28 cellular contexts compared by ENCODE assay signal in genomic region chr15:51783967-51784366, GRCh38.
"Had no signal": no experiment of that assay in that cellular context is flagged by ENCODE, and none has a peak within 500 bp of the region (broad histone marks: within the 10 kb centered on the region; RNA-seq: fewer than 3 reads in every experiment).

No MANE protein-coding gene starts in this region.

- H3K4me1 ChIP-seq: colonic mucosa, esophagus muscularis mucosa, gastrocnemius medialis, gastroesophageal sphincter, heart left ventricle, heart right ventricle had no signal

- H3K4me1 Mint-ChIP-seq: endodermal cell had no signal

- H3K27ac Mint-ChIP-seq: dendritic cell treated with granulocyte-macrophage colony-stimulating factor and Interleukin-4, amounts not matched to agents 40 ng/mL and 50 ng/mL, for 4 days; effector memory CD8-positive, alpha-beta T cell; endodermal cell had no signal

- H3K9me3 ChIP-seq: colonic mucosa, esophagus muscularis mucosa, esophagus squamous epithelium, gastrocnemius medialis, gastroesophageal sphincter, heart left ventricle had no signal

- H3K4me3 Mint-ChIP-seq: dendritic cell treated with granulocyte-macrophage colony-stimulating factor and Interleukin-4, amounts not matched to agents 40 ng/mL and 50 ng/mL, for 4 days; effector memory CD8-positive, alpha-beta T cell; endodermal cell had no signal

- H3K36me3 ChIP-seq: colonic mucosa had no signal

- FAIRE-seq: colon, endometrium, endothelial cell of umbilical vein, frontal cortex had no signal

- H3K27me3 Mint-ChIP-seq: dendritic cell treated with granulocyte-macrophage colony-stimulating factor and Interleukin-4, amounts not matched to agents 40 ng/mL and 50 ng/mL, for 4 days; effector memory CD8-positive, alpha-beta T cell had no signal

- H3K27ac ChIP-seq: colonic mucosa, coronary artery, dorsolateral prefrontal cortex, epithelial cell of prostate, esophagus muscularis mucosa, foreskin keratinocyte, gastrocnemius medialis, gastroesophageal sphincter, heart left ventricle, heart right ventricle had no signal

- ATAC-seq: effector memory CD8-positive, alpha-beta T cell; foreskin keratinocyte; gastrocnemius medialis; gastroesophageal sphincter; heart left ventricle; heart right ventricle had no signal

- H3K27me3 ChIP-seq: colonic mucosa, dorsolateral prefrontal cortex, esophagus muscularis mucosa, esophagus squamous epithelium, foreskin keratinocyte, gastrocnemius medialis, gastroesophageal sphincter, heart left ventricle, heart right ventricle had no signal

- DNase-seq: colonic mucosa; cortex of kidney; dermis blood vessel endothelial cell; dorsolateral prefrontal cortex; effector CD4-positive, alpha-beta T cell; effector CD8-positive, alpha-beta T cell; effector memory CD4-positive, alpha-beta T cell; effector memory CD8-positive, alpha-beta T cell; endodermal cell; erythroblast; esophagus squamous epithelium; foreskin fibroblast; foreskin keratinocyte; foreskin melanocyte; gastrocnemius medialis; glutamatergic neuron; head of caudate nucleus; heart left ventricle; heart right ventricle had no signal

- H3K4me3 ChIP-seq: colonic mucosa, coronary artery, dorsolateral prefrontal cortex, esophagus muscularis mucosa, esophagus squamous epithelium, gastrocnemius medialis, gastroesophageal sphincter, heart left ventricle, heart right ventricle had no signal

- H3K9me3 Mint-ChIP-seq: effector memory CD8-positive, alpha-beta T cell had no signal
